22 cellular contexts compared by ENCODE assay signal in the genomic region with DNA sequence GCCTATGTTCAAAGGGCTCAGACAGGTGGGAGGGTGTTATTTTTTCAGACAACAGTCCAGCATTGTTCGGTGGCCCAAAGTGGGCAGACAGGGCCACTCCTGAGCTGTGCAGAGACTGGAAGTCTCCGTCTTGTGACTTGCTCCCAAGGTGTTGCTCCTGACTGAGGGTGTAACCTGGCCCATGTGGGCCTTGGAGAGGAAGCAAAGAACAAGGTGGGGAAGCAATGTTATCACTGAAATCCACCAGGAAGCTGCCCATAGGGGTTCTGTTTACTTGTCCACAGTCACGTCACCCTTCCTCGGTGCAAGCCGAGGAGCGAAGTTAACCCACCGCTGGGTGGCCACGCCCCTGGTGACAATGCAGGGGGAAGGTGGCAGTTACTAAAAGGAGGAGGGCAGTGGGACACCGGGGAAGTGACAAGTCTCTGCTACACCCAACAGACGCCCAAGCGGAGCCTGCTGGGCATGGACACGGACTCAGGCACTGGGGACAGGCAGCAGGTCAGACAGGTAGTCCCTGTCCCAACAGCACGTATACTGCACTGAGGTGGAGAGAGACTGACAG.
DNase-seq lines count a peak whose midpoint lies in the region; ATAC-seq, FAIRE-seq and TF ChIP-seq lines count a peak whose summit lies in the region.
"Had no signal": no experiment of that assay in that cellular context is flagged by ENCODE, and none has a peak within 500 bp of the region (broad histone marks: within the 10 kb centered on the region; RNA-seq: fewer than 3 reads in every experiment).

No MANE protein-coding gene starts in this region.

- peaks cover 37% of the 10 kb centered on the region for H3K9me3 Mint-ChIP-seq in osteocyte (ENCODE audit: unreplicated experiment)
- H3K9me3 Mint-ChIP-seq in natural killer cell treated with Interleukin-12 subunit alpha and Interleukin-12 subunit beta and Interleukin-15 and Interleukin-18, amount 100 ng/mL, for 72 hours: no peaks in the 10 kb centered on the region
- H3K9me3 Mint-ChIP-seq: CD4-positive, alpha-beta T cell had no signal

- H3K9me3 ChIP-seq in K562 (replicated peaks; ENCODE audit: control insufficient read depth, insufficient read depth, low read depth, low read length) (no peaks in the 10 kb centered on the region), transverse colon (no peaks in the 10 kb centered on the region)
- H3K9me3 ChIP-seq: BE2C; BLaER1 treated with 17β-estradiol and CSF1 and Interleukin-3, amounts not matched to agents 10 nM and 100 nM had no signal

- H3K27me3 ChIP-seq in K562 (ENCODE audit: control insufficient read depth in 2 of 2, insufficient read depth in 2 of 2, low read length in 2 of 2) (peaks cover 0 to 52% of the 10 kb centered on the region in 2 experiments; a peak in 2 of 5 replicates), transverse colon (no peaks in the 10 kb centered on the region)
- H3K27me3 ChIP-seq: BE2C; BLaER1 treated with 17β-estradiol and CSF1 and Interleukin-3, amounts not matched to agents 10 nM and 100 nM had no signal

- H3K27ac Mint-ChIP-seq in osteocyte (ENCODE audit: unreplicated experiment): no peak overlapping the region
- H3K27ac Mint-ChIP-seq in natural killer cell treated with Interleukin-12 subunit alpha and Interleukin-12 subunit beta and Interleukin-15 and Interleukin-18, amount 100 ng/mL, for 72 hours: no peak overlapping the region
- H3K27ac Mint-ChIP-seq: CD14-positive monocyte; CD4-positive, alpha-beta T cell; CD8-positive, alpha-beta memory T cell had no signal

- no peaks in the 10 kb centered on the region for H3K36me3 Mint-ChIP-seq in osteocyte (ENCODE audit: unreplicated experiment)
- H3K36me3 Mint-ChIP-seq in natural killer cell treated with Interleukin-12 subunit alpha and Interleukin-12 subunit beta and Interleukin-15 and Interleukin-18, amount 100 ng/mL, for 72 hours: no peaks in the 10 kb centered on the region
- H3K36me3 Mint-ChIP-seq: CD14-positive monocyte; CD8-positive, alpha-beta memory T cell had no signal

- peak; percentile 38; the same call in 2 of the 3 replicates for ATAC-seq in K562
- ATAC-seq in natural killer cell treated with Interleukin-12 subunit alpha and Interleukin-12 subunit beta and Interleukin-15 and Interleukin-18, amount 100 ng/mL, for 72 hours: no peak

- H3K9me1 ChIP-seq in K562 (ENCODE audit: control insufficient read depth, insufficient read depth, low read length): no peaks in the 10 kb centered on the region

- H3K27ac ChIP-seq in K562 (ENCODE audit: extremely low read depth, low read depth, low read length) (no peak overlapping the region), transverse colon (no peak overlapping the region)
- H3K27ac ChIP-seq: 22Rv1; BLaER1 treated with 17β-estradiol and CSF1 and Interleukin-3, amounts not matched to agents 10 nM and 100 nM; GM23248 had no signal

- in situ Hi-C loops in K562 (cut with MboI): no loop called here
- in situ Hi-C loops in transverse colon (cut with MboI; ENCODE audit: low pct_ligation_motif_present in 1 of 4, low pct_unique_long_range_greater_than_20kb in 1 of 4, low sequenced_read_pairs in 3 of 4): no loop called here

- no peak overlapping the region for H3K9ac ChIP-seq in K562 (ENCODE audit: insufficient read depth in 1 of 2, low read depth in 2 of 2, low read length in 2 of 2)
- H3K9ac ChIP-seq: BLaER1 treated with 17β-estradiol and CSF1 and Interleukin-3, amounts not matched to agents 10 nM and 100 nM; GM23248 had no signal

- no TSS peak for BruUV-seq in K562 (replicated peaks; lab: Mats Ljungman, UMichigan)

- H3K4me3 ChIP-seq in K562: no peak overlapping the region
- H3K4me3 ChIP-seq in transverse colon: no peak overlapping the region
- H3K4me3 ChIP-seq: BLaER1 treated with 17β-estradiol and CSF1 and Interleukin-3, amounts not matched to agents 10 nM and 100 nM; GM23248 had no signal

- WGBS in K562 (ENCODE audit: insufficient coverage, low coverage, missing lambda C conversion rate): 0% methylated on average over 10 of the region's 13 CpGs
- WGBS in transverse colon (ENCODE audit: low coverage in 1 of 2), 2 donors: 84% methylated on average over 13 of the region's 13 CpGs; no CpG with 5 or more reads in 1 of the 2 donors

- H2AFZ ChIP-seq in K562 (ENCODE audit: low read depth, low read length): no peak overlapping the region
- H2AFZ ChIP-seq: GM23248 had no signal

- no peak for FAIRE-seq in K562 (lab: Jason Lieb, UNC)
- FAIRE-seq: A204.1, D721Med, GM18507, H1 had no signal

- TF ChIP-seq EP300 in K562 (IDR thresholded peaks at IDR 0.05; ENCODE audit: low read length) (no peak), transverse colon (IDR thresholded peaks at IDR 0.05; ENCODE audit: low read depth) (no peak)

- no peaks in the 10 kb centered on the region; a peak in 1 of 5 replicates for H3K4me1 ChIP-seq in K562 (replicated peaks in 1 of 2; ENCODE audit: control insufficient read depth in 2 of 2, insufficient read depth in 2 of 2, low read length in 2 of 2)
- H3K4me1 ChIP-seq in transverse colon: no peaks in the 10 kb centered on the region
- H3K4me1 ChIP-seq: BE2C; BLaER1 treated with 17β-estradiol and CSF1 and Interleukin-3, amounts not matched to agents 10 nM and 100 nM had no signal

- TF ChIP-seq RAD21 in K562 (CRISPR knock-in tag; conservative IDR thresholded peaks at IDR 0.05 in 1 of 2, IDR thresholded peaks at IDR 0.05 in 1 of 2): no peak

- H3K4me3 Mint-ChIP-seq in osteocyte (ENCODE audit: unreplicated experiment): no peak overlapping the region
- H3K4me3 Mint-ChIP-seq in natural killer cell treated with Interleukin-12 subunit alpha and Interleukin-12 subunit beta and Interleukin-15 and Interleukin-18, amount 100 ng/mL, for 72 hours: no peak overlapping the region
- H3K4me3 Mint-ChIP-seq: CD14-positive monocyte; CD4-positive, alpha-beta T cell; CD8-positive, alpha-beta memory T cell had no signal

- DNase-seq in K562 (ENCODE audit: extremely low read depth in 1 of 4, low spot score in 3 of 4) (no peak), islet precursor cell (peak; percentile 41), osteocyte (ENCODE audit: extremely low spot score, unreplicated experiment) (peak; percentile 73), transverse colon (no peak)
- no peak for DNase-seq in natural killer cell treated with Interleukin-12 subunit alpha and Interleukin-12 subunit beta and Interleukin-15 and Interleukin-18, amount 100 ng/mL, for 72 hours (ENCODE audit: low spot score)
- DNase-seq in NK-92 treated with Interleukin-12 subunit alpha and Interleukin-12 subunit beta, amount 100 ng/mL, for 24 hours (lab: John Stamatoyannopoulos, UW): no peak
- DNase-seq: BE2C; CD4-positive, alpha-beta T cell; CD8-positive, alpha-beta memory T cell; DMS 273 treated with DMSO at 0.1 percent for 48 hours; DMS79 treated with DMSO at 0.1 percent for 48 hours; GF-D8; GM23248; H7; HCEC 1CT had no signal

- POLR2A ChIA-PET in K562 (lab: Yijun Ruan, JAX): no interaction called here

- H3K4me1 Mint-ChIP-seq in osteocyte (ENCODE audit: unreplicated experiment): no peaks in the 10 kb centered on the region
- no peaks in the 10 kb centered on the region for H3K4me1 Mint-ChIP-seq in natural killer cell treated with Interleukin-12 subunit alpha and Interleukin-12 subunit beta and Interleukin-15 and Interleukin-18, amount 100 ng/mL, for 72 hours (ENCODE audit: low read depth in 2 of 2)
- H3K4me1 Mint-ChIP-seq: CD14-positive monocyte; CD8-positive, alpha-beta memory T cell had no signal

- H3K4me2 ChIP-seq in K562 (ENCODE audit: insufficient read depth, low read length): no peak overlapping the region
- H3K4me2 ChIP-seq: BLaER1 treated with 17β-estradiol and CSF1 and Interleukin-3, amounts not matched to agents 10 nM and 100 nM had no signal

- no peak for TF ChIP-seq CTCF in K562 (IDR thresholded peaks at IDR 0.05 in 2 of 3, conservative IDR thresholded peaks at IDR 0.05 in 1 of 3; ENCODE audit: insufficient read depth in 2 of 3, low read depth in 1 of 3, low read length in 3 of 3)
- no peak for TF ChIP-seq CTCF in osteocyte (IDR thresholded peaks at IDR 0.05)
- no peak for TF ChIP-seq CTCF in transverse colon (IDR thresholded peaks at IDR 0.05)

- CTCF ChIA-PET in K562 (lab: Yijun Ruan, JAX; ENCODE audit: low intra/inter-chr PET ratio): no interaction called here

- no peaks in the 10 kb centered on the region for H3K27me3 Mint-ChIP-seq in osteocyte (ENCODE audit: unreplicated experiment)
- peaks cover 11 to 35% of the 10 kb centered on the region in 2 donors for H3K27me3 Mint-ChIP-seq in natural killer cell treated with Interleukin-12 subunit alpha and Interleukin-12 subunit beta and Interleukin-15 and Interleukin-18, amount 100 ng/mL, for 72 hours

- H3K36me3 ChIP-seq in K562 (ENCODE audit: control insufficient read depth, insufficient read depth, low read length) (no peaks in the 10 kb centered on the region), transverse colon (no peaks in the 10 kb centered on the region)
- H3K36me3 ChIP-seq: BE2C; BLaER1 treated with 17β-estradiol and CSF1 and Interleukin-3, amounts not matched to agents 10 nM and 100 nM had no signal

- H3K79me2 ChIP-seq in K562 (ENCODE audit: control insufficient read depth, insufficient read depth, low read length): no peaks in the 10 kb centered on the region

- intact Hi-C loops in K562 (cut with micrococcal nuclease): no loop called here
- intact Hi-C loops in transverse colon (cut with DNase I; ENCODE audit: low total_unique reads): no loop called here

- TF ChIP-seq POLR2A in K562 (conservative IDR thresholded peaks at IDR 0.05) (no peak), transverse colon (IDR thresholded peaks at IDR 0.05) (no peak)

- H4K20me1 ChIP-seq in K562 (replicated peaks; ENCODE audit: control insufficient read depth, insufficient read depth, low read length): no peaks in the 10 kb centered on the region
- H4K20me1 ChIP-seq: BLaER1 treated with 17β-estradiol and CSF1 and Interleukin-3, amounts not matched to agents 10 nM and 100 nM had no signal

TF ChIP-seq in K562, 482 proteins besides CTCF, POLR2A, EP300 and RAD21 (continues in another document):
- TF ChIP-seq NFIC (IDR thresholded peaks at IDR 0.05) (no peak), PHF20 (IDR thresholded peaks at IDR 0.05; ENCODE audit: partially characterized antibody) (no peak), TGIF2 (CRISPR knock-in tag; IDR thresholded peaks at IDR 0.05) (no peak), ATF1 (CRISPR knock-in tag; IDR thresholded peaks at IDR 0.05) (no peak), ATF1 (tag; IDR thresholded peaks at IDR 0.05) (no peak), CBFA2T3 (IDR thresholded peaks at IDR 0.05) (no peak), EGR1 (conservative IDR thresholded peaks at IDR 0.05) (no peak), ZNF311 (CRISPR knock-in tag; IDR thresholded peaks at IDR 0.05) (no peak), NEUROD1 (IDR thresholded peaks at IDR 0.05; ENCODE audit: borderline replicate concordance, low read depth, low read length, partially characterized antibody) (no peak), PPARD (CRISPR knock-in tag; IDR thresholded peaks at IDR 0.05) (no peak), ZNF696 (CRISPR knock-in tag; conservative IDR thresholded peaks at IDR 0.05) (no peak)

Comparison
In these comparisons a context has a peak if more than half of its experiments do, and no peak if none do; other contexts are left out.
1. DNase-seq: peak in islet precursor cell (single experiment) and osteocyte (single experiment); none in K562 (0 of 4), natural killer cell treated with Interleukin-12 subunit alpha and Interleukin-12 subunit beta and Interleukin-15 and Interleukin-18, amount 100 ng/mL, for 72 hours (single experiment), NK-92 treated with Interleukin-12 subunit alpha and Interleukin-12 subunit beta, amount 100 ng/mL, for 24 hours (single experiment) and transverse colon (single experiment).